19 cellular contexts compared by ENCODE assay signal in the genomic region with DNA sequence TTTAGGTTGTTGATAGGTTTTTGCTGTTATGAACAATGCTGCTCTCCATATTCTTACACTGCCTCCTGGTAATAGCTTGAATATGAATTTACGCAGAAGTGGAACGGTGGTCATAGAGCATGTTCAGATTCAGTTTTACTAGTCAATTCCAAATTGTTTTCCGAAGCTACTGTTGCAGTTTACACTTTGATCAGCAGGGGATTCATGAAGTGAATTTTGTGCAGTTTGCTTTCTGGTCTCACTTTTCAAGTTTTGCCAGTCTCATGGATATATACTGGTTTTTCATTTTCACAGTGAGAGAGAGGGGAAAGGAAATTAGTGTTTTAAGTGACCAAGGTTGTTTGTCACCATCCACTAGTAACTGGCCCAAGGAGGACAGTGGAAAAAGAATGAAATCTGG.
A peak's percentile ranks its signal among the peaks of the same experiment; 100 is the strongest.
DNase-seq lines count a peak whose midpoint lies in the region; ATAC-seq and TF ChIP-seq lines count a peak whose summit lies in the region.
"Had no signal": no experiment of that assay in that cellular context is flagged by ENCODE, and none has a peak within 500 bp of the region (broad histone marks: within the 10 kb centered on the region; RNA-seq: fewer than 3 reads in every experiment).

No MANE protein-coding gene starts in this region.

- H3K27me3 ChIP-seq in fibroblast of lung (ENCODE audit: control insufficient read depth, insufficient read depth, low read length), result peaks cover 3% of the 10 kb centered on the region

- H3K4me3 Mint-ChIP-seq in T-helper 2 cell treated with Interferon-gamma antibody and Interleukin-4, amounts not matched to agents 5 μg/mL and 100 μg/mL, for 36 hours, result peak overlapping the region; percentile 28
- peak overlapping the region in 1 of 3 donors; percentile 30 for H3K4me3 Mint-ChIP-seq in T-cell
- no peak overlapping the region for H3K4me3 Mint-ChIP-seq in activated CD4-positive, alpha-beta T cell treated with anti-CD3 and anti-CD28 coated beads, Interleukin-2, amount 10 ng/mL, durations not matched to agents 7 days and 5 days
- H3K4me3 Mint-ChIP-seq: stimulated activated memory B cell treated with anti-CD40 and anti-IgM and Interleukin-4, amounts not matched to agents 10 μg/mL and 1 μg/mL and 100 μg/mL, for 72 hours had no signal

- no peak for DNase-seq in T-helper 2 cell treated with Interferon-gamma antibody and Interleukin-4, amounts not matched to agents 5 μg/mL and 100 μg/mL, for 36 hours (ENCODE audit: low spot score)
- DNase-seq in T-helper 2 cell, result no peak
- DNase-seq in T-cell, result no peak
- DNase-seq in fibroblast of lung (ENCODE audit: low read depth in 2 of 2), result no peak
- no peak for DNase-seq in retinal pigment epithelial cell (ENCODE audit: low read depth)
- no peak for DNase-seq in left lobe of liver (ENCODE audit: low spot score)
- DNase-seq in activated CD4-positive, alpha-beta T cell treated with anti-CD3 and anti-CD28 coated beads, Interleukin-2, amount 10 ng/mL, durations not matched to agents 7 days and 5 days, result no peak
- no peak for DNase-seq in NCI-H1092 (lab: John Stamatoyannopoulos, UW)
- DNase-seq: activated CD4-positive, alpha-beta T cell treated with anti-CD3 and anti-CD28 coated beads, Interleukin-2, amount 10 ng/mL, durations not matched to agents 24 days and 14 days; COR-L47; erythroblast; GDM1; kidney glomerular epithelial cell; midbrain; small intestine; T-helper 9 cell; trophoblast cell had no signal

- no peaks in the 10 kb centered on the region for H3K4me1 ChIP-seq in fibroblast of lung (ENCODE audit: control insufficient read depth, extremely low read depth, insufficient read depth, low read length)

- no peak overlapping the region for H2AFZ ChIP-seq in fibroblast of lung (ENCODE audit: low read length)

- no peak overlapping the region for H3K27ac ChIP-seq in fibroblast of lung (ENCODE audit: insufficient read depth, low read length)

- no peaks in the 10 kb centered on the region for H3K9me3 Mint-ChIP-seq in T-helper 2 cell treated with Interferon-gamma antibody and Interleukin-4, amounts not matched to agents 5 μg/mL and 100 μg/mL, for 36 hours
- H3K9me3 Mint-ChIP-seq in T-cell, result no peaks in the 10 kb centered on the region
- H3K9me3 Mint-ChIP-seq in activated CD4-positive, alpha-beta T cell treated with anti-CD3 and anti-CD28 coated beads, Interleukin-2, amount 10 ng/mL, durations not matched to agents 7 days and 5 days, result no peaks in the 10 kb centered on the region
- H3K9me3 Mint-ChIP-seq: activated CD4-positive, alpha-beta T cell treated with anti-CD3 and anti-CD28 coated beads, Interleukin-2, amount 10 ng/mL, durations not matched to agents 24 days and 14 days; stimulated activated memory B cell treated with anti-CD40 and anti-IgM and Interleukin-4, amounts not matched to agents 10 μg/mL and 1 μg/mL and 100 μg/mL, for 72 hours had no signal

- no peak overlapping the region for H3K4me2 ChIP-seq in fibroblast of lung (ENCODE audit: extremely low read depth, insufficient read depth, low read length)

- peaks cover 5% of the 10 kb centered on the region for H3K27me3 Mint-ChIP-seq in T-helper 2 cell treated with Interferon-gamma antibody and Interleukin-4, amounts not matched to agents 5 μg/mL and 100 μg/mL, for 36 hours (ENCODE audit: low read depth)
- no peaks in the 10 kb centered on the region for H3K27me3 Mint-ChIP-seq in T-cell
- peaks cover 6% of the 10 kb centered on the region for H3K27me3 Mint-ChIP-seq in activated CD4-positive, alpha-beta T cell treated with anti-CD3 and anti-CD28 coated beads, Interleukin-2, amount 10 ng/mL, durations not matched to agents 7 days and 5 days

- peak overlapping the region; percentile 46 for H3K27ac Mint-ChIP-seq in T-helper 2 cell treated with Interferon-gamma antibody and Interleukin-4, amounts not matched to agents 5 μg/mL and 100 μg/mL, for 36 hours
- H3K27ac Mint-ChIP-seq in T-cell, result peak overlapping the region; percentile 76 to 84
- H3K27ac Mint-ChIP-seq in activated CD4-positive, alpha-beta T cell treated with anti-CD3 and anti-CD28 coated beads, Interleukin-2, amount 10 ng/mL, durations not matched to agents 7 days and 5 days, result no peak overlapping the region
- H3K27ac Mint-ChIP-seq: stimulated activated memory B cell treated with anti-CD40 and anti-IgM and Interleukin-4, amounts not matched to agents 10 μg/mL and 1 μg/mL and 100 μg/mL, for 72 hours had no signal

- TF ChIP-seq CTCF in fibroblast of lung (conservative IDR thresholded peaks at IDR 0.05 in 1 of 2, IDR thresholded peaks at IDR 0.05 in 1 of 2; ENCODE audit: low read depth in 1 of 2, low read length in 2 of 2) (peak; percentile 13 to 32), retinal pigment epithelial cell (conservative IDR thresholded peaks at IDR 0.05; ENCODE audit: low read depth, low read length) (peak; percentile 40)

- no peak for ATAC-seq in T-cell (replicated peaks in 1 of 4)
- ATAC-seq in left lobe of liver, result no peak
- ATAC-seq: Right ventricle myocardium inferior; stimulated activated memory B cell treated with anti-CD40 and anti-IgM and Interleukin-4, amounts not matched to agents 10 μg/mL and 1 μg/mL and 100 μg/mL, for 72 hours had no signal

- H3K36me3 ChIP-seq in fibroblast of lung (ENCODE audit: control insufficient read depth, insufficient read depth, low read length), result no peaks in the 10 kb centered on the region

- POLR2A ChIA-PET in T-cell (lab: Charles Lee), result no interaction called here
- POLR2A ChIA-PET in activated CD4-positive, alpha-beta T cell treated with anti-CD3 and anti-CD28 coated beads, Interleukin-2, amount 10 ng/mL, durations not matched to agents 7 days and 5 days (lab: Charles Lee), result no interaction called here

- no peak overlapping the region for H3K4me3 ChIP-seq in fibroblast of lung (replicated peaks in 1 of 4; ENCODE audit: control extremely low read depth in 1 of 4, insufficient read depth in 1 of 4, low read depth in 3 of 4, low read length in 4 of 4)
- H3K4me3 ChIP-seq in retinal pigment epithelial cell (ENCODE audit: low read length), result no peak overlapping the region

- H3K9ac ChIP-seq in fibroblast of lung (ENCODE audit: insufficient read depth, low read length), result no peak overlapping the region

- CTCF ChIA-PET in T-cell (lab: Charles Lee), result interaction anchor here (0.6 to 1.8 kb wide), 3 partner anchors 38 to 278 kb away, joined by 3 to 11 read pairs (median 9); no protein-coding TSS in a partner anchor
- CTCF ChIA-PET in activated CD4-positive, alpha-beta T cell treated with anti-CD3 and anti-CD28 coated beads, Interleukin-2, amount 10 ng/mL, durations not matched to agents 7 days and 5 days (lab: Charles Lee), result interaction anchor here (0.6 to 1.6 kb wide), 3 partner anchors 14 to 242 kb away, joined by 3 to 14 read pairs (median 3); no protein-coding TSS in a partner anchor

- H4K20me1 ChIP-seq in fibroblast of lung (ENCODE audit: control insufficient read depth, extremely low read depth, insufficient read depth, low read length), result no peaks in the 10 kb centered on the region

- peaks cover 39% of the 10 kb centered on the region for H3K4me1 Mint-ChIP-seq in T-helper 2 cell treated with Interferon-gamma antibody and Interleukin-4, amounts not matched to agents 5 μg/mL and 100 μg/mL, for 36 hours (ENCODE audit: low read depth)
- peaks cover 36 to 49% (median 48%) of the 10 kb centered on the region in 3 donors for H3K4me1 Mint-ChIP-seq in T-cell
- peaks cover 46% of the 10 kb centered on the region for H3K4me1 Mint-ChIP-seq in activated CD4-positive, alpha-beta T cell treated with anti-CD3 and anti-CD28 coated beads, Interleukin-2, amount 10 ng/mL, durations not matched to agents 7 days and 5 days

- peaks cover 11% of the 10 kb centered on the region for H3K36me3 Mint-ChIP-seq in T-helper 2 cell treated with Interferon-gamma antibody and Interleukin-4, amounts not matched to agents 5 μg/mL and 100 μg/mL, for 36 hours (ENCODE audit: low read depth)
- H3K36me3 Mint-ChIP-seq in T-cell, result no peaks in the 10 kb centered on the region
- peaks cover 6% of the 10 kb centered on the region for H3K36me3 Mint-ChIP-seq in activated CD4-positive, alpha-beta T cell treated with anti-CD3 and anti-CD28 coated beads, Interleukin-2, amount 10 ng/mL, durations not matched to agents 7 days and 5 days (ENCODE audit: low read depth)
- H3K36me3 Mint-ChIP-seq: stimulated activated memory B cell treated with anti-CD40 and anti-IgM and Interleukin-4, amounts not matched to agents 10 μg/mL and 1 μg/mL and 100 μg/mL, for 72 hours had no signal

- no peaks in the 10 kb centered on the region for H3K79me2 ChIP-seq in fibroblast of lung (ENCODE audit: control insufficient read depth, insufficient read depth, low read length)

- no peaks in the 10 kb centered on the region for H3K9me3 ChIP-seq in fibroblast of lung (ENCODE audit: control insufficient read depth, insufficient read depth, low read depth, low read length)
